In the genomic region with DNA sequence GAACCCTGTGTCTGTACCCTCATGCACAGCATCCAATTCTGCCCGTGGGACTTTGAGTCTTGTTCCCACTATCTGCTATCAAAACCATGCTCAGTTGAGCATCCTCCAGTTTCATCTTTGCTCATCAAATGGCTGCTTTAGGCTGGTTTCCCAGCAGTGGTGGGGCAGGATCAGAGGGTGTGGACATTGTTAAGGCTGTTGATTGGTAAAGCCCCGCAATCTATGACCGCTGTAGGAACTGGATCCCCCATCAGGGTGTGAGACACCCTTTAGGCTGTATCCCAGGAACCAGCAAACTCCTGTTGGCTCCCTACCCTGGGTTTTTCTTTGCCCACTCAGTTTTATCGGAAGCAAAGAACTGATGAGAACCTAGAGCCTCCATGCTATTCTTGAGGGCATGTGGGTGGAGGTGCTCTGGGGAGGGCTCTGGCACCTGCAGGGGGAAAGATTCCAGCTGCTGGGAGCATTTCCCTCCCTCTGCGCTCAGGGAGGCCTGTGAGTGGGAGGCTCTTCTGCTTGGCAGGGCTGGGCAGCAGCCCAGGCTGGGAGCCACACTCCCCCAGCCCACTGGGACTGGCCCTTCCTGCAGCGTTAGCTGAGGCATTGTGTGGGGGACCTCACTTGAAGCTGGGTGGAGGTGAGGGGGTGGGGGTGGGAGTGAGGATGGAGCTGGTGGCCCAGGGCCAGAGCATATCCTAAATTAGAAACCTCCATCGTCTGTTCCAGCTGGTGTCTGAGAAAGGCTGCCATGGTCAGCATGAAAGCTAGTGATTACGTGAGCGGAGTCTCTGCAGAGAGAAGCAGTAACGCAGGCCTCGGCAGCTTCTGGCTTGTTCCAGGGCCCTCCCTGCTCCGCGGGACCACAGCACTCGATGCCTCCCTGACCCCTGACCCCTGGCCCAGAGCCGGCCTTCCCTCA, we compare ENCODE assay signal across 18 cellular contexts.
DNase-seq lines count a peak whose midpoint lies in the region; ATAC-seq and TF ChIP-seq lines count a peak whose summit lies in the region.
"Had no signal": no experiment of that assay in that cellular context is flagged by ENCODE, and none has a peak within 500 bp of the region (broad histone marks: within the 10 kb centered on the region; RNA-seq: fewer than 3 reads in every experiment).

No MANE protein-coding gene starts in this region.

- no peak for TF ChIP-seq CTCF in natural killer cell (IDR thresholded peaks at IDR 0.05)

- H3K9me3 Mint-ChIP-seq in natural killer cell treated with Interleukin-12 subunit alpha and Interleukin-12 subunit beta and Interleukin-15 and Interleukin-18, amount 100 ng/mL, for 72 hours = no peaks in the 10 kb centered on the region
- H3K9me3 Mint-ChIP-seq in natural killer cell = no peaks in the 10 kb centered on the region
- H3K9me3 Mint-ChIP-seq: activated naive CD4-positive, alpha-beta T cell treated with anti-CD3 and anti-CD28 coated beads, Interleukin-2, amount 50 U/mL, for 24 hours had no signal

- no peak overlapping the region for H3K4me3 ChIP-seq in H7 (ENCODE audit: insufficient read depth, low read depth, low read length)
- H3K4me3 ChIP-seq: A549, prostate gland had no signal

- no peaks in the 10 kb centered on the region for H3K36me3 ChIP-seq in H7 (replicated peaks; ENCODE audit: control insufficient read depth, insufficient read depth, low read length)
- H3K36me3 ChIP-seq: prostate gland had no signal

- ATAC-seq in natural killer cell treated with Interleukin-12 subunit alpha and Interleukin-12 subunit beta and Interleukin-15 and Interleukin-18, amount 100 ng/mL, for 72 hours = peak; percentile 35 to 60
- ATAC-seq in natural killer cell (no peak), GM21515 (IDR thresholded peaks at IDR 0.05; ENCODE audit: unreplicated experiment) (no peak), HG02678 (IDR thresholded peaks at IDR 0.05; ENCODE audit: unreplicated experiment) (no peak)
- ATAC-seq: A549 had no signal

- intact Hi-C loops in natural killer cell (cut with micrococcal nuclease) = no loop called here
- intact Hi-C loops in posterior vena cava (cut with DNase I) = no loop called here

- H3K27ac Mint-ChIP-seq in natural killer cell treated with Interleukin-12 subunit alpha and Interleukin-12 subunit beta and Interleukin-15 and Interleukin-18, amount 100 ng/mL, for 72 hours = no peak overlapping the region
- H3K27ac Mint-ChIP-seq in natural killer cell = no peak overlapping the region
- H3K27ac Mint-ChIP-seq: activated naive CD4-positive, alpha-beta T cell treated with anti-CD3 and anti-CD28 coated beads, Interleukin-2, amount 50 U/mL, for 24 hours; CD4-positive, CD25-positive, alpha-beta regulatory T cell had no signal

- peak overlapping the region; percentile 46 for H3K27ac ChIP-seq in layer of hippocampus (ENCODE audit: low read depth, low read length)
- H3K27ac ChIP-seq: A549, epithelial cell of prostate had no signal

- no peaks in the 10 kb centered on the region for H3K4me1 Mint-ChIP-seq in natural killer cell treated with Interleukin-12 subunit alpha and Interleukin-12 subunit beta and Interleukin-15 and Interleukin-18, amount 100 ng/mL, for 72 hours (ENCODE audit: low read depth in 2 of 2)
- no peaks in the 10 kb centered on the region for H3K4me1 Mint-ChIP-seq in natural killer cell
- H3K4me1 Mint-ChIP-seq: activated naive CD4-positive, alpha-beta T cell treated with anti-CD3 and anti-CD28 coated beads, Interleukin-2, amount 50 U/mL, for 24 hours; CD4-positive, CD25-positive, alpha-beta regulatory T cell had no signal

- no peaks in the 10 kb centered on the region for H3K36me3 Mint-ChIP-seq in natural killer cell treated with Interleukin-12 subunit alpha and Interleukin-12 subunit beta and Interleukin-15 and Interleukin-18, amount 100 ng/mL, for 72 hours
- no peaks in the 10 kb centered on the region for H3K36me3 Mint-ChIP-seq in natural killer cell
- H3K36me3 Mint-ChIP-seq: activated naive CD4-positive, alpha-beta T cell treated with anti-CD3 and anti-CD28 coated beads, Interleukin-2, amount 50 U/mL, for 24 hours; CD4-positive, CD25-positive, alpha-beta regulatory T cell had no signal

- no peak overlapping the region for H3K4me3 Mint-ChIP-seq in natural killer cell treated with Interleukin-12 subunit alpha and Interleukin-12 subunit beta and Interleukin-15 and Interleukin-18, amount 100 ng/mL, for 72 hours
- no peak overlapping the region for H3K4me3 Mint-ChIP-seq in natural killer cell
- H3K4me3 Mint-ChIP-seq: activated naive CD4-positive, alpha-beta T cell treated with anti-CD3 and anti-CD28 coated beads, Interleukin-2, amount 50 U/mL, for 24 hours; CD4-positive, CD25-positive, alpha-beta regulatory T cell had no signal

- DNase-seq in natural killer cell treated with Interleukin-12 subunit alpha and Interleukin-12 subunit beta and Interleukin-15 and Interleukin-18, amount 100 ng/mL, for 72 hours (ENCODE audit: low spot score) = peak; percentile 54
- DNase-seq in natural killer cell (no peak), posterior vena cava (ENCODE audit: low spot score) (peak; percentile 92), H7 (no peak), MV-4-11 (lab: John Stamatoyannopoulos, UW) (no peak)
- DNase-seq: activated CD4-positive, CD25-positive, alpha-beta regulatory T cell; activated CD8-positive, alpha-beta memory T cell treated with anti-CD3 and anti-CD28 coated beads, Interleukin-2, amount 50 U/mL, for 48 hours; CD4-positive, CD25-positive, alpha-beta regulatory T cell; NCI-H187 treated with DMSO at 0.1 percent for 48 hours; NCI-H748 treated with DMSO at 0.1 percent for 48 hours; trophoblast cell had no signal

- H3K27me3 ChIP-seq in layer of hippocampus (ENCODE audit: control insufficient read depth, insufficient read depth, low read length) (no peaks in the 10 kb centered on the region), H7 (ENCODE audit: control insufficient read depth, insufficient read depth, low read length) (peaks cover 10% of the 10 kb centered on the region)

- peaks cover 15 to 20% of the 10 kb centered on the region in 2 donors for H3K27me3 Mint-ChIP-seq in natural killer cell treated with Interleukin-12 subunit alpha and Interleukin-12 subunit beta and Interleukin-15 and Interleukin-18, amount 100 ng/mL, for 72 hours
- peaks cover 2 to 32% of the 10 kb centered on the region in 2 donors for H3K27me3 Mint-ChIP-seq in natural killer cell (ENCODE audit: low read depth in 2 of 2)
- H3K27me3 Mint-ChIP-seq: activated naive CD4-positive, alpha-beta T cell treated with anti-CD3 and anti-CD28 coated beads, Interleukin-2, amount 50 U/mL, for 24 hours had no signal

Comparison
In these comparisons a context has a peak if more than half of its experiments do, and no peak if none do; other contexts are left out.
1. ATAC-seq: peak in natural killer cell treated with Interleukin-12 subunit alpha and Interleukin-12 subunit beta and Interleukin-15 and Interleukin-18, amount 100 ng/mL, for 72 hours (2 of 2); none in natural killer cell (0 of 3), GM21515 (single experiment) and HG02678 (single experiment).
2. DNase-seq: peak in natural killer cell treated with Interleukin-12 subunit alpha and Interleukin-12 subunit beta and Interleukin-15 and Interleukin-18, amount 100 ng/mL, for 72 hours (single experiment) and posterior vena cava (single experiment); none in natural killer cell (single experiment), H7 (single experiment) and MV-4-11 (single experiment).